32 cellular contexts compared by ENCODE assay signal in genomic region chr14:92464716-92465115, GRCh38.
"Had no signal": no experiment of that assay in that cellular context is flagged by ENCODE, and none has a peak within 500 bp of the region (broad histone marks: within the 10 kb centered on the region; RNA-seq: fewer than 3 reads in every experiment).

No MANE protein-coding gene starts in this region.

- DNase-seq: activated CD4-positive, alpha-beta T cell treated with anti-CD3 and anti-CD28 coated beads for 48 hours; activated CD4-positive, alpha-beta T cell treated with anti-CD3 and anti-CD28 coated beads, Interleukin-2, amount 50 U/mL, for 48 hours; activated naive CD8-positive, alpha-beta T cell treated with anti-CD3 and anti-CD28 coated beads, Interleukin-2, amount 50 U/mL, for 24 hours; amygdala; caudate nucleus; cortex of kidney; effector CD4-positive, alpha-beta T cell; esophagus squamous epithelium; foreskin melanocyte; heart right ventricle; left cardiac atrium; left ventricle myocardium superior; mucosa of descending colon; stimulated activated CD4-positive, alpha-beta T cell treated with anti-CD3 and anti-CD28 coated beads, Interleukin-12 subunit alpha, Interleukin-12 subunit beta, amount 100 ng/mL, for 4 hours; stimulated activated CD4-positive, alpha-beta T cell treated with anti-CD3 and anti-CD28 coated beads, Interleukin-4, amount 100 ng/mL, for 1 hour; stimulated activated naive CD8-positive, alpha-beta T cell treated with anti-CD3 and anti-CD28 coated beads, Interleukin-15, amount 100 ng/mL, for 72 hours; substantia nigra; SW 1271; T-helper 9 cell; upper lobe of left lung had no signal

- H3K36me3 ChIP-seq: esophagus squamous epithelium, heart right ventricle, upper lobe of left lung had no signal

- H3K4me3 Mint-ChIP-seq: activated naive CD4-positive, alpha-beta T cell treated with anti-CD3 and anti-CD28 coated beads, Interleukin-2, amount 50 U/mL, for 24 hours; activated naive CD8-positive, alpha-beta T cell treated with anti-CD3 and anti-CD28 coated beads, Interleukin-2, amount 50 U/mL, for 24 hours; nephron; stimulated activated memory B cell treated with anti-CD40 and anti-IgM and Interleukin-4, amounts not matched to agents 10 μg/mL and 1 μg/mL and 100 μg/mL, for 72 hours; stimulated activated naive CD8-positive, alpha-beta T cell treated with anti-CD3 and anti-CD28 coated beads, Interleukin-15, amount 100 ng/mL, for 72 hours; T-helper 1 cell treated with Interleukin-12 subunit alpha and Interleukin-12 subunit beta and Interleukin-4 antibody, amounts not matched to agents 30 μg/mL and 1 μg/mL, for 36 hours had no signal

- H3K9me3 Mint-ChIP-seq: activated naive CD4-positive, alpha-beta T cell treated with anti-CD3 and anti-CD28 coated beads, Interleukin-2, amount 50 U/mL, for 24 hours had no signal

- H3K27me3 ChIP-seq: esophagus squamous epithelium, upper lobe of left lung had no signal

- H3K4me1 Mint-ChIP-seq: nephron had no signal

- H3K4me3 ChIP-seq: esophagus squamous epithelium, heart right ventricle, mucosa of descending colon, upper lobe of left lung had no signal

- H3K4me1 ChIP-seq: parathyroid adenoma had no signal

- H3K9ac ChIP-seq: parathyroid adenoma had no signal

- H3K27ac Mint-ChIP-seq: activated naive CD4-positive, alpha-beta T cell treated with anti-CD3 and anti-CD28 coated beads, Interleukin-2, amount 50 U/mL, for 24 hours; activated naive CD8-positive, alpha-beta T cell treated with anti-CD3 and anti-CD28 coated beads, Interleukin-2, amount 50 U/mL, for 24 hours; activated T-helper 2 cell treated with anti-CD3 and anti-CD28 coated beads, Interferon-gamma antibody, Interleukin-2, Interleukin-4, amounts not matched to agents 10 μg/mL and 5 μg/mL and 100 μg/mL, durations not matched to agents 14 hours and 24 hours and 36 hours; nephron; stimulated activated memory B cell treated with anti-CD40 and anti-IgM and Interleukin-4, amounts not matched to agents 10 μg/mL and 1 μg/mL and 100 μg/mL, for 72 hours; T-helper 1 cell treated with Interleukin-12 subunit alpha and Interleukin-12 subunit beta and Interleukin-4 antibody, amounts not matched to agents 30 μg/mL and 1 μg/mL, for 36 hours had no signal

- H3K27me3 Mint-ChIP-seq: activated naive CD8-positive, alpha-beta T cell treated with anti-CD3 and anti-CD28 coated beads, Interleukin-2, amount 50 U/mL, for 24 hours; stimulated activated naive CD8-positive, alpha-beta T cell treated with anti-CD3 and anti-CD28 coated beads, Interleukin-15, amount 100 ng/mL, for 72 hours had no signal

- H3K27ac ChIP-seq: epithelial cell of prostate, parathyroid adenoma, VCaP had no signal

- ATAC-seq: activated naive CD8-positive, alpha-beta T cell treated with anti-CD3 and anti-CD28 coated beads, Interleukin-2, amount 50 U/mL, for 24 hours; heart right ventricle; left ventricle myocardium superior; mucosa of descending colon; right cardiac atrium; stimulated activated memory B cell treated with anti-CD40 and anti-IgM and Interleukin-4, amounts not matched to agents 10 μg/mL and 1 μg/mL and 100 μg/mL, for 72 hours; stimulated activated naive CD8-positive, alpha-beta T cell treated with anti-CD3 and anti-CD28 coated beads, Interleukin-15, amount 100 ng/mL, for 72 hours had no signal

- FAIRE-seq: endometrium, islet of Langerhans, TTC549 had no signal
